1 cellular context compared by ENCODE assay signal in the genomic region with DNA sequence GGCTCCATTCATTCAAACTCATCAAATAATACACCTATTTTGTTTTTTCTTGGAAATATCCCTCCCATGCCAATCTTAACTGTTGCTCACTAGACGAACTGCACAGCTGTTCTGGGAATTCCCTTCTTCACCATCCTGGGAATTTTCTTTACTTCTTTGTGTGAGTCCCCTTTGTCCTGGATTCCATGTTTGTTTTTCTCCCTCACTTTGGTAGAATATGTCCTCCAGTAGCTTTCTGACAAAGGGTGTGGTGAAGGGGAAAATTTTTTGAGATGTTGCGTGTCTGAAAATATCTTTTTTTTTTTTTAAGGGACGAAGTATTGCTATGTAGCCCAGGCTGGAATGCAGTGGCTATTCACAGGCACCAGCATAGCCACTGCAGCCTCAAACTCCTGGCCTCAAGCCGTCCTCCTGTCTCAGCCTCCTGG.
TF ChIP-seq lines count a peak whose summit lies in the region.

No MANE protein-coding gene starts in this region.

TF ChIP-seq in HepG2, 621 proteins besides CTCF, POLR2A, EP300 and RAD21:
- TF ChIP-seq, protein P1, sequence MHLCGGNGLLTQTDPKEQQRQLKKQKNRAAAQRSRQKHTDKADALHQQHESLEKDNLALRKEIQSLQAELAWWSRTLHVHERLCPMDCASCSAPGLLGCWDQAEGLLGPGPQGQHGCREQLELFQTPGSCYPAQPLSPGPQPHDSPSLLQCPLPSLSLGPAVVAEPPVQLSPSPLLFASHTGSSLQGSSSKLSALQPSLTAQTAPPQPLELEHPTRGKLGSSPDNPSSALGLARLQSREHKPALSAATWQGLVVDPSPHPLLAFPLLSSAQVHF (CRISPR knock-in tag; IDR thresholded peaks at IDR 0.05): no peak
- 0 out of 2 replicates have a peak, but pooled peaks have one; percentile 63 for TF ChIP-seq PPARG (CRISPR knock-in tag; conservative IDR thresholded peaks at IDR 0.05)
- TF ChIP-seq, protein P2, sequence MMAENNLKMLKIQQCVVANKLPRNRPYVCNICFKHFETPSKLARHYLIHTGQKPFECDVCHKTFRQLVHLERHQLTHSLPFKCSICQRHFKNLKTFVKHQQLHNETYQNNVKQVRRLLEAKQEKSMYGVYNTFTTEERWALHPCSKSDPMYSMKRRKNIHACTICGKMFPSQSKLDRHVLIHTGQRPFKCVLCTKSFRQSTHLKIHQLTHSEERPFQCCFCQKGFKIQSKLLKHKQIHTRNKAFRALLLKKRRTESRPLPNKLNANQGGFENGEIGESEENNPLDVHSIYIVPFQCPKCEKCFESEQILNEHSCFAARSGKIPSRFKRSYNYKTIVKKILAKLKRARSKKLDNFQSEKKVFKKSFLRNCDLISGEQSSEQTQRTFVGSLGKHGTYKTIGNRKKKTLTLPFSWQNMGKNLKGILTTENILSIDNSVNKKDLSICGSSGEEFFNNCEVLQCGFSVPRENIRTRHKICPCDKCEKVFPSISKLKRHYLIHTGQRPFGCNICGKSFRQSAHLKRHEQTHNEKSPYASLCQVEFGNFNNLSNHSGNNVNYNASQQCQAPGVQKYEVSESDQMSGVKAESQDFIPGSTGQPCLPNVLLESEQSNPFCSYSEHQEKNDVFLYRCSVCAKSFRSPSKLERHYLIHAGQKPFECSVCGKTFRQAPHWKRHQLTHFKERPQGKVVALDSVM (CRISPR knock-in tag; IDR thresholded peaks at IDR 0.05): peak; percentile 85
